Comparison of ENCODE assay signal across 11 cellular contexts in genomic region chr19:43625918-43626579, GRCh38. TPM values are rescaled to one million over a fixed set of nuclear protein-coding genes. Genes with fewer than 3 reads are reported as not detected.
A peak's percentile ranks its signal among the peaks of the same experiment; 100 is the strongest.
DNase-seq lines count a peak whose midpoint lies in the region; ATAC-seq and TF ChIP-seq lines count a peak whose summit lies in the region.
"Had no signal": no experiment of that assay in that cellular context is flagged by ENCODE, and none has a peak within 500 bp of the region (broad histone marks: within the 10 kb centered on the region; RNA-seq: fewer than 3 reads in every experiment).

No MANE protein-coding gene starts in this region.

- 92 to 93% methylated on average over 19 to 30 of the region's 32 CpGs for WGBS in endodermal cell (ENCODE audit: insufficient coverage in 1 of 2, insufficient read length in 1 of 2), 2 experiments

- peaks cover 13% of the 10 kb centered on the region for H3K36me3 ChIP-seq in endodermal cell (ENCODE audit: control insufficient read depth, insufficient read depth, low read length)
- H3K36me3 ChIP-seq in left ventricle myocardium inferior: no peaks in the 10 kb centered on the region
- H3K36me3 ChIP-seq: pancreas, vagina had no signal

- H3K27ac Mint-ChIP-seq in endodermal cell: no peak overlapping the region
- H3K27ac Mint-ChIP-seq: activated T-cell treated with anti-CD3 and anti-CD28 coated beads, Interleukin-2, amount 50 U/mL, for 72 hours had no signal

- H3K4me1 ChIP-seq in endodermal cell (ENCODE audit: control insufficient read depth, insufficient read depth, low read length) (no peaks in the 10 kb centered on the region), foreskin keratinocyte (peaks cover 9% of the 10 kb centered on the region), left ventricle myocardium inferior (no peaks in the 10 kb centered on the region)
- H3K4me1 ChIP-seq: pancreas, vagina had no signal

- peaks cover 42% of the 10 kb centered on the region for H3K27me3 Mint-ChIP-seq in endodermal cell (ENCODE audit: insufficient read depth)

- no peak overlapping the region for H3K9ac ChIP-seq in endodermal cell (ENCODE audit: extremely low read depth, low read length, poor library complexity, severe bottlenecking)

- no peaks in the 10 kb centered on the region for H3K4me1 Mint-ChIP-seq in endodermal cell

- H3K9me3 ChIP-seq in endodermal cell (ENCODE audit: control insufficient read depth, low read length): no peaks in the 10 kb centered on the region
- H3K9me3 ChIP-seq in left ventricle myocardium inferior (replicated peaks): no peaks in the 10 kb centered on the region
- H3K9me3 ChIP-seq: pancreas, vagina had no signal

- H3K4me3 ChIP-seq in endodermal cell (ENCODE audit: low read length) (no peak overlapping the region), left ventricle myocardium inferior (no peak overlapping the region)
- H3K4me3 ChIP-seq: pancreas, SK-N-MC, vagina had no signal

- H3K27me3 ChIP-seq in endodermal cell (ENCODE audit: control insufficient read depth, insufficient read depth, low read length, poor library complexity, severe bottlenecking) (no peaks in the 10 kb centered on the region), foreskin keratinocyte (no peaks in the 10 kb centered on the region), left ventricle myocardium inferior (ENCODE audit: low read depth) (no peaks in the 10 kb centered on the region)
- H3K27me3 ChIP-seq: pancreas, vagina had no signal

- DNase-seq in CMK (ENCODE audit: low read depth) (peak; percentile 88), HUDEP-2 (lab: John Stamatoyannopoulos, UW; ENCODE audit: unreplicated experiment in 76 of 76) (peak in 71 of 76 experiments; percentile 15 to 93 (median 75)), endodermal cell (peak; percentile 81), foreskin keratinocyte (no peak), left ventricle myocardium inferior (no peak), DMS153 treated with DMSO at 0.1 percent for 48 hours (lab: John Stamatoyannopoulos, UW; ENCODE audit: unreplicated experiment) (no peak)
- DNase-seq: activated T-cell treated with anti-CD3 and anti-CD28 coated beads, Interleukin-2, amount 50 U/mL, for 72 hours; effector CD4-positive, alpha-beta T cell had no signal

- H3K27ac ChIP-seq in endodermal cell (ENCODE audit: low read depth, low read length): no peak overlapping the region
- no peak overlapping the region for H3K27ac ChIP-seq in foreskin keratinocyte
- no peak overlapping the region for H3K27ac ChIP-seq in left ventricle myocardium inferior (replicated peaks)
- H3K27ac ChIP-seq: pancreas, SK-N-MC, vagina had no signal

- TF ChIP-seq CTCF in endodermal cell (conservative IDR thresholded peaks at IDR 0.05) (no peak), foreskin keratinocyte (conservative IDR thresholded peaks at IDR 0.05) (no peak), left ventricle myocardium inferior (IDR thresholded peaks at IDR 0.05; ENCODE audit: borderline replicate concordance) (no peak)

- intact Hi-C loops in left ventricle myocardium inferior (cut with micrococcal nuclease): no loop called here

- no peaks in the 10 kb centered on the region for H3K9me3 Mint-ChIP-seq in endodermal cell
- H3K9me3 Mint-ChIP-seq: activated T-cell treated with anti-CD3 and anti-CD28 coated beads, Interleukin-2, amount 50 U/mL, for 72 hours had no signal

- no peak for ATAC-seq in foreskin keratinocyte

- no peak overlapping the region for H3K4me3 Mint-ChIP-seq in endodermal cell

- peaks cover 13% of the 10 kb centered on the region for H3K36me3 Mint-ChIP-seq in endodermal cell (ENCODE audit: low read depth)

RNA-seq across cellular contexts. Expression of gene ZNF428, which starts 6.6 kb away (rescaled TPM):
- total RNA-seq in endodermal cell (10 to 100 TPM; 44.3 to 46.8 TPM), foreskin keratinocyte (21.5 and 25.8 TPM in 2 replicates), left ventricle myocardium inferior (32.3 TPM)
- polyA plus RNA-seq in endodermal cell (2013, experiment 1 of 2): 71.4 TPM
- polyA plus RNA-seq in endodermal cell (2013, experiment 2 of 2): 66.6 TPM
- polyA plus RNA-seq in foreskin keratinocyte: 35.3 and 40.7 TPM in 2 replicates

RNA-seq across cellular contexts. Expression of gene CADM4, which starts 13.6 kb away (rescaled TPM):
- 10 to 100 TPM in 1 of 2 donors, 1 to 10 TPM in 1; 9.3 to 19.9 TPM for total RNA-seq in endodermal cell
- polyA plus RNA-seq in endodermal cell (2013, experiment 1 of 2): 68.9 TPM
- 58.7 TPM for polyA plus RNA-seq in endodermal cell (2013, experiment 2 of 2)
- 5.4 and 6.9 TPM in 2 replicates for total RNA-seq in foreskin keratinocyte
- polyA plus RNA-seq in foreskin keratinocyte: 6.7 and 7.9 TPM in 2 replicates
- 6.9 TPM for total RNA-seq in left ventricle myocardium inferior

RNA-seq across cellular contexts. Expression of gene SRRM5, which starts 14.2 kb away (rescaled TPM):
- under 1 TPM; 0.35 to 0.37 TPM for total RNA-seq in endodermal cell
- polyA plus RNA-seq in endodermal cell (2013, experiment 1 of 2): 0.11 TPM
- not detected for polyA plus RNA-seq in endodermal cell (2013, experiment 2 of 2)
- 0.04 and 0.14 TPM in 2 replicates for total RNA-seq in foreskin keratinocyte
- polyA plus RNA-seq in foreskin keratinocyte: 0.03 and 0.07 TPM in 2 replicates
- 0.30 TPM for total RNA-seq in left ventricle myocardium inferior

RNA-seq across cellular contexts. Expression of gene ZNF576, which starts 29.7 kb away (rescaled TPM):
- total RNA-seq in endodermal cell (10 to 100 TPM; 11.9 to 12.1 TPM), foreskin keratinocyte (12.0 and 12.8 TPM in 2 replicates), left ventricle myocardium inferior (11.3 TPM)
- 10.8 TPM for polyA plus RNA-seq in endodermal cell (2013, experiment 1 of 2)
- polyA plus RNA-seq in endodermal cell (2013, experiment 2 of 2): 7.1 TPM
- 18.2 and 18.8 TPM in 2 replicates for polyA plus RNA-seq in foreskin keratinocyte

RNA-seq across cellular contexts. Expression of gene IRGQ, which starts 30.1 kb away (rescaled TPM):
- total RNA-seq in endodermal cell (10 to 100 TPM; 39.7 to 46.0 TPM), foreskin keratinocyte (14.8 and 15.8 TPM in 2 replicates), left ventricle myocardium inferior (26.1 TPM)
- polyA plus RNA-seq in endodermal cell (2013, experiment 1 of 2): 10.9 TPM
- 11.6 TPM for polyA plus RNA-seq in endodermal cell (2013, experiment 2 of 2)
- polyA plus RNA-seq in foreskin keratinocyte: 7.1 and 8.0 TPM in 2 replicates

Comparison
In these comparisons a context has a peak if more than half of its experiments do, and no peak if none do; other contexts are left out.
1. DNase-seq: peak in CMK (single experiment), HUDEP-2 (71 of 76) and endodermal cell (single experiment); none in foreskin keratinocyte (0 of 2), left ventricle myocardium inferior (single experiment) and DMS153 treated with DMSO at 0.1 percent for 48 hours (single experiment).